Comparison of ENCODE assay signal across 23 cellular contexts in the genomic region with DNA sequence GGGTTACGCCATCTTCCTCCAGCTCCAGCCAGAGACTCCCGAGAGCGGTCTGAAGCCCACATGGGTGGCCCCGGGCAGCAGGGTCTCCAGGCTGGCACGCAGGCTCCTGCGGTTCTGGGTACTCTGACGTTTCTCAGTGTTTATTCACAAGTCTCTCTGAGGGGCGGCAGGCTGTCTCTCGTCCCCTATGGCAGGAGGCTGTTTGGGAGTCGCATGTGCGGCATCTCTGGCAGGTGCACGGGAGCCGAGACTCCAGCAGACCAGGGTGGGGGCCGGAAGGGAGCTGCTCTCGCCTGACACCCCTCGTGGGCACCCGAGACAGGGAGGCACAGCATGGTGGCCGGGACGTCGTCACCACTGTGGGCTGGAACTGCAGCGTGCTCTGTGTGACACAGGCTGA.
"Had no signal": no experiment of that assay in that cellular context is flagged by ENCODE, and none has a peak within 500 bp of the region (broad histone marks: within the 10 kb centered on the region; RNA-seq: fewer than 3 reads in every experiment).

No MANE protein-coding gene starts in this region.

- H3K4me3 ChIP-seq: coronary artery, heart right ventricle, lower lobe of right lung, ovary, prostate gland, testis, uterus had no signal

- H3K36me3 ChIP-seq: ovary, uterus had no signal

- H3K4me3 Mint-ChIP-seq: activated B cell treated with CpG ODN at 0.5 μM for 24 hours; activated CD4-positive, alpha-beta T cell treated with anti-CD3 and anti-CD28 coated beads for 36 hours; activated naive CD8-positive, alpha-beta T cell; activated T-helper 1 cell treated with anti-CD3 and anti-CD28 coated beads, Interleukin-12 subunit alpha, Interleukin-12 subunit beta, Interleukin-2, Interleukin-4 antibody, amounts not matched to agents 30 ng/mL and 10 ng/mL and 1 ng/mL, durations not matched to agents 14 hours and 24 hours and 36 hours; naive B cell; stimulated activated memory B cell treated with anti-CD40 and anti-IgM and Interleukin-4, amounts not matched to agents 10 μg/mL and 1 μg/mL and 100 μg/mL, for 72 hours had no signal

- H3K27ac ChIP-seq: coronary artery, heart right ventricle, lower lobe of right lung, ovary, prostate gland, testis, uterus had no signal

- H3K27ac Mint-ChIP-seq: activated B cell treated with CpG ODN at 0.5 μM for 24 hours; activated CD4-positive, alpha-beta T cell treated with anti-CD3 and anti-CD28 coated beads for 36 hours; activated naive CD8-positive, alpha-beta T cell; activated T-helper 1 cell treated with anti-CD3 and anti-CD28 coated beads, Interleukin-12 subunit alpha, Interleukin-12 subunit beta, Interleukin-2, Interleukin-4 antibody, amounts not matched to agents 30 ng/mL and 10 ng/mL and 1 ng/mL, durations not matched to agents 14 hours and 24 hours and 36 hours; stimulated activated memory B cell treated with anti-CD40 and anti-IgM and Interleukin-4, amounts not matched to agents 10 μg/mL and 1 μg/mL and 100 μg/mL, for 72 hours had no signal

- H3K27me3 Mint-ChIP-seq: activated B cell treated with CpG ODN at 0.5 μM for 24 hours; activated CD4-positive, alpha-beta T cell treated with anti-CD3 and anti-CD28 coated beads for 36 hours; activated naive CD8-positive, alpha-beta T cell; naive B cell; stimulated activated memory B cell treated with anti-CD40 and anti-IgM and Interleukin-4, amounts not matched to agents 10 μg/mL and 1 μg/mL and 100 μg/mL, for 72 hours had no signal

- H3K4me1 ChIP-seq: prostate gland, uterus had no signal

- H3K27me3 ChIP-seq: heart right ventricle, ovary, testis, uterus had no signal

- ATAC-seq: stimulated activated memory B cell treated with anti-CD40 and anti-IgM and Interleukin-4, amounts not matched to agents 10 μg/mL and 1 μg/mL and 100 μg/mL, for 72 hours had no signal

- FAIRE-seq: bronchial epithelial cell, endometrium had no signal

- H3K9me3 ChIP-seq: lower lobe of right lung, prostate gland, testis, uterus had no signal

- H3K9me3 Mint-ChIP-seq: activated T-helper 1 cell treated with anti-CD3 and anti-CD28 coated beads, Interleukin-12 subunit alpha, Interleukin-12 subunit beta, Interleukin-2, Interleukin-4 antibody, amounts not matched to agents 30 ng/mL and 10 ng/mL and 1 ng/mL, durations not matched to agents 14 hours and 24 hours and 36 hours had no signal

- DNase-seq: activated B cell treated with CpG ODN at 0.5 μM for 24 hours; activated CD4-positive, alpha-beta T cell treated with anti-CD3 and anti-CD28 coated beads for 36 hours; activated CD4-positive, alpha-beta T cell treated with anti-CD3 and anti-CD28 coated beads, Interleukin-2, amount 50 U/mL, for 48 hours; activated gamma-delta T cell treated with Interleukin-2 at 50 U/mL for 16 hours; amniotic stem cell; cerebellar nuclear complex; heart right ventricle; lower lobe of right lung; mesendoderm; naive B cell; ovary; stimulated activated CD4-positive, alpha-beta T cell treated with anti-CD3 and anti-CD28 coated beads, Interleukin-1b, Interleukin-23, amount 100 ng/mL, for 48 hours; T-helper 1 cell; testis; trophoblast cell; uterus had no signal

- H3K36me3 Mint-ChIP-seq: activated naive CD8-positive, alpha-beta T cell had no signal

- H3K4me1 Mint-ChIP-seq: activated B cell treated with CpG ODN at 0.5 μM for 24 hours, naive B cell had no signal
